ENCODE assay signal across 16 cellular contexts in genomic region chr1:9826616-9827015, GRCh38. TPM values are rescaled to one million over a fixed set of nuclear protein-coding genes. Genes with fewer than 3 reads are reported as not detected.
A peak's percentile ranks its signal among the peaks of the same experiment; 100 is the strongest.
DNase-seq lines count a peak whose midpoint lies in the region; ATAC-seq, FAIRE-seq and TF ChIP-seq lines count a peak whose summit lies in the region.
"Had no signal": no experiment of that assay in that cellular context is flagged by ENCODE, and none has a peak within 500 bp of the region (broad histone marks: within the 10 kb centered on the region; RNA-seq: fewer than 3 reads in every experiment).

No MANE protein-coding gene starts in this region.

- H3K27ac ChIP-seq in CD4-positive, CD25-positive, alpha-beta regulatory T cell (ENCODE audit: insufficient read depth, low read length, poor library complexity, severe bottlenecking): no peak overlapping the region
- peak overlapping the region; percentile 68 for H3K27ac ChIP-seq in RWPE1
- H3K27ac ChIP-seq in pancreas: peak overlapping the region; percentile 70 to 93 (median 87)

- POLR2A ChIA-PET in RWPE1 (lab: Yijun Ruan, JAX; ENCODE audit: low non-redundant PET): no interaction called here

- peaks cover 18 to 39% (median 30%) of the 10 kb centered on the region in 4 donors for H3K4me1 Mint-ChIP-seq in CD4-positive, CD25-positive, alpha-beta regulatory T cell
- peaks cover 29 to 31% of the 10 kb centered on the region in 2 donors for H3K4me1 Mint-ChIP-seq in immature natural killer cell

- H3K36me3 ChIP-seq in CD4-positive, CD25-positive, alpha-beta regulatory T cell (ENCODE audit: control insufficient read depth, insufficient read depth, low read length): no peaks in the 10 kb centered on the region
- H3K36me3 ChIP-seq in pancreas: no peaks in the 10 kb centered on the region
- H3K36me3 ChIP-seq: suprapubic skin had no signal

- no peak for FAIRE-seq in pancreas (lab: Jason Lieb, UNC)

- ATAC-seq in CD4-positive, CD25-positive, alpha-beta regulatory T cell (ENCODE audit: low read depth in 2 of 2): no peak
- no peak for ATAC-seq in pancreas
- no peak for ATAC-seq in GM19324 (IDR thresholded peaks at IDR 0.05; ENCODE audit: low FRiP score, unreplicated experiment)
- ATAC-seq in HG03342 (IDR thresholded peaks at IDR 0.05; ENCODE audit: unreplicated experiment): no peak
- ATAC-seq: GM23338 had no signal

- DNase-seq in CD4-positive, CD25-positive, alpha-beta regulatory T cell: no peak
- DNase-seq in RWPE1 (ENCODE audit: low spot score) (no peak), immature natural killer cell (no peak), pancreas (no peak), GDM1 (lab: John Stamatoyannopoulos, UW) (no peak)
- no peak for DNase-seq in activated T-cell treated with anti-CD3 and anti-CD28 coated beads, Interleukin-2, amount 50 U/mL, for 1 hour
- DNase-seq: activated CD4-positive, alpha-beta memory T cell treated with anti-CD3 and anti-CD28 coated beads for 36 hours; activated T-cell treated with anti-CD3 and anti-CD28 coated beads for 4 hours; EL; NCI-H1048; NCI-H1930; NCI-H446 had no signal

- H3K4me3 Mint-ChIP-seq in CD4-positive, CD25-positive, alpha-beta regulatory T cell: peak overlapping the region in 3 of 4 donors; percentile 24 to 94 (median 71)
- no peak overlapping the region for H3K4me3 Mint-ChIP-seq in immature natural killer cell
- H3K4me3 Mint-ChIP-seq: activated CD4-positive, alpha-beta memory T cell treated with anti-CD3 and anti-CD28 coated beads for 36 hours; GM23338 had no signal

- H3K9me3 Mint-ChIP-seq in CD4-positive, CD25-positive, alpha-beta regulatory T cell: peaks cover 0 to 1% (median 0%) of the 10 kb centered on the region in 7 donors
- no peaks in the 10 kb centered on the region for H3K9me3 Mint-ChIP-seq in immature natural killer cell
- H3K9me3 Mint-ChIP-seq: activated CD4-positive, alpha-beta memory T cell treated with anti-CD3 and anti-CD28 coated beads for 36 hours; GM23338 had no signal

- 72 to 75% methylated on average over 3 of the region's 3 CpGs for WGBS in pancreas, 2 donors

- CTCF ChIA-PET in RWPE1 (lab: Yijun Ruan, JAX): interaction anchor here (0.7 kb wide), 1 partner anchor 42 kb away, joined by 3 read pairs; no protein-coding TSS in a partner anchor

- TF ChIP-seq CTCF in RWPE1 (conservative IDR thresholded peaks at IDR 0.05; ENCODE audit: low read depth) (no peak), pancreas (IDR thresholded peaks at IDR 0.05) (no peak)

- no peaks in the 10 kb centered on the region for H3K27me3 ChIP-seq in CD4-positive, CD25-positive, alpha-beta regulatory T cell (ENCODE audit: control insufficient read depth, insufficient read depth, low read length)
- no peaks in the 10 kb centered on the region for H3K27me3 ChIP-seq in pancreas
- H3K27me3 ChIP-seq: suprapubic skin had no signal

- H3K27ac Mint-ChIP-seq in CD4-positive, CD25-positive, alpha-beta regulatory T cell: peak overlapping the region; percentile 57 to 97 (median 86)
- peak overlapping the region in 4 of 6 donors; percentile 56 to 92 (median 83) for H3K27ac Mint-ChIP-seq in immature natural killer cell
- H3K27ac Mint-ChIP-seq: activated CD4-positive, alpha-beta memory T cell treated with anti-CD3 and anti-CD28 coated beads for 36 hours; GM23338 had no signal

- H3K4me3 ChIP-seq in CD4-positive, CD25-positive, alpha-beta regulatory T cell (ENCODE audit: low read depth, low read length): no peak overlapping the region
- H3K4me3 ChIP-seq in pancreas: no peak overlapping the region
- H3K4me3 ChIP-seq: suprapubic skin had no signal

- H3K27me3 Mint-ChIP-seq in CD4-positive, CD25-positive, alpha-beta regulatory T cell: no peaks in the 10 kb centered on the region
- H3K27me3 Mint-ChIP-seq in immature natural killer cell (ENCODE audit: low read depth in 3 of 3): peaks cover 3 to 8% (median 6%) of the 10 kb centered on the region in 3 donors
- H3K27me3 Mint-ChIP-seq: activated CD4-positive, alpha-beta memory T cell treated with anti-CD3 and anti-CD28 coated beads for 36 hours had no signal

- H3K36me3 Mint-ChIP-seq in CD4-positive, CD25-positive, alpha-beta regulatory T cell: no peaks in the 10 kb centered on the region
- no peaks in the 10 kb centered on the region for H3K36me3 Mint-ChIP-seq in immature natural killer cell

- no peaks in the 10 kb centered on the region for H3K9me3 ChIP-seq in CD4-positive, CD25-positive, alpha-beta regulatory T cell (ENCODE audit: control insufficient read depth in 2 of 2, low read length in 2 of 2)
- no peaks in the 10 kb centered on the region for H3K9me3 ChIP-seq in pancreas
- H3K9me3 ChIP-seq: suprapubic skin had no signal

- intact Hi-C loops in pancreas (cut with DNase I): no loop called here

- H3K4me1 ChIP-seq in CD4-positive, CD25-positive, alpha-beta regulatory T cell (ENCODE audit: control insufficient read depth, insufficient read depth, low read length, poor library complexity, severe bottlenecking): peaks cover 34% of the 10 kb centered on the region
- H3K4me1 ChIP-seq in pancreas: peaks cover 15 to 21% (median 18%) of the 10 kb centered on the region in 3 donors

RNA-seq across cellular contexts. Expression of gene CLSTN1, which starts 2.9 kb away (rescaled TPM):
- total RNA-seq in CD4-positive, CD25-positive, alpha-beta regulatory T cell: 106 TPM
- 10 to 100 TPM; 19.2 to 25.4 (median 22.3) TPM for polyA plus RNA-seq in CD4-positive, CD25-positive, alpha-beta regulatory T cell
- 10 to 100 TPM in 2 of 3 donors, 1 to 10 TPM in 1; 7.4 to 35.7 (median 11.0) TPM for polyA plus RNA-seq in immature natural killer cell
- 10 to 100 TPM; 56.9 to 73.5 (median 66.0) TPM for total RNA-seq in pancreas
- polyA plus RNA-seq in pancreas: 10 to 100 TPM; 44.2 to 54.2 TPM

Comparison
In these comparisons a context has a peak if more than half of its experiments do, and no peak if none do; other contexts are left out.
1. H3K4me3 Mint-ChIP-seq: peak in CD4-positive, CD25-positive, alpha-beta regulatory T cell (3 of 4); none in immature natural killer cell (0 of 5).